ENCODE assay signal across 24 cellular contexts in the genomic region with DNA sequence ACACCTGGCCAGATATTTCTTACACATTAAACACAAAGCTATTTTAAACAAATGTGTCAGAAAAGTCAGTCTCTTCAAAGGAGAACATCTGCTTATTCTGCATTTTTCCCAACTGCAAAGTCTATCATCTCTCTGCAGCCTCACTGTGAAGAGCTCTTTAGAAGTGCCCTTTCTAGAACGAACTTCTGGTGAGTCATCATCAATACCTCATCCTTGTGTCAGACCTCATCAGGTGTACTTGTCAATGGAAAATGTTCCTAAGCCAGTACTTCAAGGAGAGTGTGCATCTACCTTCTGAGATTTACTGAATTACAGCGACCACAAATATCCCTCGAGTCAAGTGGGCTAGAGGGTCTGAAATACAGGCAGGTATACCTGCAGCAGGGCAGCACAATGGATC.
"Had no signal": no experiment of that assay in that cellular context is flagged by ENCODE, and none has a peak within 500 bp of the region (broad histone marks: within the 10 kb centered on the region; RNA-seq: fewer than 3 reads in every experiment).

No MANE protein-coding gene starts in this region.

- H3K4me1 ChIP-seq: adrenal gland had no signal

- DNase-seq: activated CD4-positive, alpha-beta memory T cell treated with anti-CD3 and anti-CD28 coated beads, Interleukin-2, amount 10 ng/mL, durations not matched to agents 7 days and 5 days; activated CD4-positive, alpha-beta T cell treated with anti-CD3 and anti-CD28 coated beads for 36 hours; activated CD4-positive, alpha-beta T cell treated with anti-CD3 and anti-CD28 coated beads, Interleukin-2, amount 50 U/mL, for 1 hour; activated CD4-positive, CD25-positive, alpha-beta regulatory T cell; activated gamma-delta T cell treated with Interleukin-2 at 50 U/mL for 16 hours; activated naive CD4-positive, alpha-beta T cell treated with anti-CD3 and anti-CD28 coated beads, Interleukin-2, amount 10 ng/mL, durations not matched to agents 7 days and 5 days; activated naive CD8-positive, alpha-beta T cell treated with anti-CD3 and anti-CD28 coated beads, Interleukin-2, amount 10 ng/mL, durations not matched to agents 7 days and 5 days; activated T-cell treated with anti-CD3 and anti-CD28 coated beads for 4 hours; activated T-cell treated with anti-CD3 and anti-CD28 coated beads, Interleukin-2, amount 50 U/mL, for 72 hours; adrenal gland; anterior cingulate cortex; central memory CD4-positive, alpha-beta T cell; NCI-H1105 treated with DMSO at 0.1 percent for 48 hours; NCI-H1436 treated with DMSO at 0.1 percent for 48 hours; NCI-H187; NCI-H2081; NCI-H2171 treated with DMSO at 0.1 percent for 48 hours; NCI-H226; NCI-H69; SIG-M5; T-cell; T-helper 2 cell had no signal

- H3K9me3 ChIP-seq: adrenal gland had no signal

- H3K36me3 ChIP-seq: adrenal gland had no signal

- H3K27me3 ChIP-seq: adrenal gland had no signal

- H3K4me3 ChIP-seq: adrenal gland had no signal

- ATAC-seq: activated CD4-positive, alpha-beta T cell treated with anti-CD3 and anti-CD28 coated beads for 36 hours; activated T-cell treated with anti-CD3 and anti-CD28 coated beads, Interleukin-2, amount 50 U/mL, for 72 hours; T-cell had no signal

- FAIRE-seq: RCC 7860 had no signal

- H3K27ac ChIP-seq: adrenal gland, VCaP had no signal
